8 cellular contexts compared by ENCODE assay signal in genomic region chrX:19912-20571, GRCh38.
A peak's percentile ranks its signal among the peaks of the same experiment; 100 is the strongest.
DNase-seq lines count a peak whose midpoint lies in the region; ATAC-seq and TF ChIP-seq lines count a peak whose summit lies in the region.

No MANE protein-coding gene starts in this region.

- H3K9ac ChIP-seq in trophoblast cell (ENCODE audit: low read length) = no peak overlapping the region
- H3K9ac ChIP-seq in Karpas-422 (ENCODE audit: low read length) = no peak overlapping the region

- H3K79me2 ChIP-seq in trophoblast cell (ENCODE audit: control insufficient read depth, insufficient read depth, low read length, poor library complexity) (no peaks in the 10 kb centered on the region), Karpas-422 (ENCODE audit: low read length) (no peaks in the 10 kb centered on the region)

- peak overlapping the region; percentile 84 for H4K12ac ChIP-seq in trophoblast cell (ENCODE audit: low read depth, low read length)

- H3K9me3 ChIP-seq in trophoblast cell (ENCODE audit: insufficient read depth, low read depth, low read length) = peaks cover 6% of the 10 kb centered on the region
- no peaks in the 10 kb centered on the region for H3K9me3 ChIP-seq in Karpas-422 (ENCODE audit: low read length)

- no peak overlapping the region for H2BK5ac ChIP-seq in trophoblast cell (ENCODE audit: low read depth, low read length, poor library complexity)

- H3K9me2 ChIP-seq in Karpas-422 (replicated peaks; ENCODE audit: insufficient read depth, low read length) = no peaks in the 10 kb centered on the region

- H3K4me2 ChIP-seq in trophoblast cell (ENCODE audit: low read length) (peak overlapping the region; percentile 28), Karpas-422 (ENCODE audit: low read depth, low read length, poor library complexity, severe bottlenecking) (no peak overlapping the region)

- H3K4me1 ChIP-seq in trophoblast cell (ENCODE audit: control insufficient read depth in 1 of 2, insufficient read depth in 2 of 2, low read length in 2 of 2) (peaks cover 0 to 6% of the 10 kb centered on the region in 2 experiments), Karpas-422 (ENCODE audit: low read length) (no peaks in the 10 kb centered on the region)

- H3K14ac ChIP-seq in trophoblast cell (ENCODE audit: low read length) = peak overlapping the region; percentile 53

- no peak overlapping the region for H3K4me3 ChIP-seq in GM12865 (ENCODE audit: low read depth, low read length)
- no peak overlapping the region for H3K4me3 ChIP-seq in trophoblast cell (ENCODE audit: low read depth, low read length)
- no peak overlapping the region for H3K4me3 ChIP-seq in Karpas-422 (ENCODE audit: low read length)

- peak overlapping the region; percentile 58 for H4K8ac ChIP-seq in trophoblast cell (ENCODE audit: low read depth, low read length)

- H2BK120ac ChIP-seq in trophoblast cell (ENCODE audit: insufficient read depth, low read length, poor library complexity) = no peak overlapping the region

- no CpG with 5 or more reads among the region's 56 CpGs for WGBS in trophoblast cell (ENCODE audit: extremely low coverage, insufficient coverage, insufficient read length)

- no peak overlapping the region for H3K4ac ChIP-seq in trophoblast cell (ENCODE audit: low read depth, low read length)

- H2AK5ac ChIP-seq in trophoblast cell (ENCODE audit: low read length) = no peak overlapping the region

- H3K79me1 ChIP-seq in trophoblast cell (ENCODE audit: low read length) = no peaks in the 10 kb centered on the region

- no peak overlapping the region for H2AFZ ChIP-seq in trophoblast cell (ENCODE audit: insufficient read depth, low read length, poor library complexity)
- no peak overlapping the region for H2AFZ ChIP-seq in Karpas-422 (ENCODE audit: low read length)

- H3K27ac ChIP-seq in trophoblast cell (ENCODE audit: low read depth, low read length) (no peak overlapping the region), Karpas-422 (ENCODE audit: low read length) (no peak overlapping the region)

- DNase-seq in GM12865 (ENCODE audit: low read depth) (peak; percentile 1), HuH-7 (ENCODE audit: low spot score) (peak; percentile 1), cerebellar cortex (ENCODE audit: low spot score) (peak; percentile 10), trophoblast cell (no peak), KBM-7 (no peak), Karpas-422 (no peak), NCI-H345 treated with DMSO at 0.1 percent for 48 hours (lab: John Stamatoyannopoulos, UW; ENCODE audit: unreplicated experiment) (no peak)

- peak overlapping the region; percentile 55 for H4K91ac ChIP-seq in trophoblast cell (ENCODE audit: low read depth, low read length)

- in situ Hi-C loops in KBM-7 (cut with MboI; ENCODE audit: low pct_unique_long_range_greater_than_20kb, low sequenced_read_pairs) = no loop called here

- no peaks in the 10 kb centered on the region for H3K36me3 ChIP-seq in trophoblast cell (ENCODE audit: control insufficient read depth in 1 of 2, insufficient read depth in 2 of 2, low read length in 2 of 2)
- no peaks in the 10 kb centered on the region for H3K36me3 ChIP-seq in Karpas-422 (ENCODE audit: insufficient read depth, low read length)

- no peak overlapping the region for H3K23ac ChIP-seq in trophoblast cell (ENCODE audit: low read length)

- ATAC-seq in GM21717 (IDR thresholded peaks at IDR 0.05; ENCODE audit: unreplicated experiment) = no peak

- H3K27me3 ChIP-seq in trophoblast cell (ENCODE audit: insufficient read depth, low read length) (no peaks in the 10 kb centered on the region), Karpas-422 (ENCODE audit: low read length) (no peaks in the 10 kb centered on the region)

- TF ChIP-seq CTCF in GM12865 (IDR thresholded peaks at IDR 0.05; ENCODE audit: insufficient read depth, low read depth, low read length, missing control alignments) = no peak

- H3K18ac ChIP-seq in trophoblast cell (ENCODE audit: low read length) = peak overlapping the region; percentile 61

- no peak overlapping the region for H2BK12ac ChIP-seq in trophoblast cell (ENCODE audit: low read length)

- H4K20me1 ChIP-seq in Karpas-422 (ENCODE audit: insufficient read depth, low read depth, low read length) = no peaks in the 10 kb centered on the region

Comparison
In these comparisons a context has a peak if more than half of its experiments do, and no peak if none do; other contexts are left out.
1. DNase-seq: peak in GM12865 (single experiment), HuH-7 (single experiment) and cerebellar cortex (single experiment); none in trophoblast cell (0 of 2), KBM-7 (single experiment), Karpas-422 (single experiment) and NCI-H345 treated with DMSO at 0.1 percent for 48 hours (single experiment).